In the genomic region with DNA sequence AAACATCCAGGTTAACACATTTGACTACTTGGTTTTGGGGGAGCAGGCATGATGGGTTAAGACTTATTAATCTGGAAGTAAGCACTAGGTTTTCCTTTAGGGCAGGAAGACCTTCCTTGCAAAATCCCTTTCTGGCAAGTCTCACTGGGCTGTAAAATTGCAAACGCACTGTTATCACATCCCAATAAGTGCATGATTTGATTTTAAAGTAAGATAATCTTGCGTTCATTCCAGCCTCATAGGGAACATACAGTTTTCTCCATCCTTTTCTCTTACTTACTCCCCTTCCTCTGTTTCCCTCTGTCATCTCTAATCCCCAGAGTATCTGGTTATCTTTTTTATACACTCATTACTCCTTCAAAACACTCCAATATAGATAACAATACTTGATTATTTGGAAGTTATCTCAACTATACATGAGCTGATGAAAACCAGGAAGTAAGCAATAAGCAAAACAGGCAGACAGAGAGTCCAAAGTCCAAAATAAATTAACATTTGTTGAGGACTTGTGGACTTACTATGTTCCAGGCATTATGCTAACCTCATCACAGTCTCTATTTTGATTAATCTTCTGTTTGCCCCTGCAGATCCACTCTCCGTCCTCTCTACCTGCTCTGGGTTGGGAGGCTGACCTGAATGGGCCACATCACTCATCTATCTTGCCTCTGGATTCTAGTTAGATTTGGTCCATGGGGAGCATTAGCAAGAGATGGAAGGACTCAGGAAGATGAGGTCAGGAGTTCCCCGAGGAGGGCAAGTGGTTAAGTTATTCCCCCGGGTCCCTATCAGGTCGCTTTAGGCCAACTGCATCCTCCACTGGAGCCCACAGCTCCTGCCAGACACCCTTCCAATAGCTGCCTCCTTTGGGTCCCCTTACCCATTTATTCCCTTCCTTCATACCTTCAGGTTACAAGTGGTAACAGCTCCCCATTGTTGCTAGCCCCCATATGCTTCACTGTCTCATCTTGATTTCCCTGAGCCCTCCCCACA, we compare ENCODE assay signal across 9 cellular contexts.
DNase-seq lines count a peak whose midpoint lies in the region; ATAC-seq, FAIRE-seq and TF ChIP-seq lines count a peak whose summit lies in the region.
"Had no signal": no experiment of that assay in that cellular context is flagged by ENCODE, and none has a peak within 500 bp of the region (broad histone marks: within the 10 kb centered on the region; RNA-seq: fewer than 3 reads in every experiment).

No MANE protein-coding gene starts in this region.

- DNase-seq in GM12891 (ENCODE audit: insufficient read length, low spot score) (no peak), Peyer's patch (no peak), erythroblast (lab: John Stamatoyannopoulos, UW) (peak; percentile 48 to 50), NCI-H2196 (lab: John Stamatoyannopoulos, UW; ENCODE audit: unreplicated experiment) (no peak), endothelial cell (ENCODE audit: low spot score) (no peak)
- DNase-seq: NCI-H1048 had no signal

- no peaks in the 10 kb centered on the region for H3K4me1 Mint-ChIP-seq in endothelial cell (ENCODE audit: unreplicated experiment)

- no peaks in the 10 kb centered on the region for H3K36me3 Mint-ChIP-seq in endothelial cell (ENCODE audit: low read depth, unreplicated experiment)

- no peaks in the 10 kb centered on the region for H3K27me3 Mint-ChIP-seq in endothelial cell (ENCODE audit: unreplicated experiment)

- TF ChIP-seq POLR2A in GM12891 (IDR thresholded peaks at IDR 0.05; ENCODE audit: low read depth, low read length) (no peak), Peyer's patch (IDR thresholded peaks at IDR 0.05) (no peak), erythroblast (IDR thresholded peaks at IDR 0.05; ENCODE audit: low read length) (no peak)

- H3K9me3 ChIP-seq in Peyer's patch = no peaks in the 10 kb centered on the region

- no peak overlapping the region for H3K4me3 Mint-ChIP-seq in endothelial cell (ENCODE audit: unreplicated experiment)

- H3K4me1 ChIP-seq in Peyer's patch = peaks cover 50 to 74% (median 62%) of the 10 kb centered on the region in 4 donors

- no peak overlapping the region for H3K4me3 ChIP-seq in Peyer's patch
- no peak overlapping the region for H3K4me3 ChIP-seq in skin epidermis

- no peak for ATAC-seq in HG03469 (IDR thresholded peaks at IDR 0.05; ENCODE audit: unreplicated experiment)

- peak overlapping the region; percentile 85 to 98 (median 91) for H3K27ac ChIP-seq in Peyer's patch
- peak overlapping the region in 11 of 21 experiments; percentile 46 to 93 (median 78) for H3K27ac ChIP-seq in skin epidermis

- no peaks in the 10 kb centered on the region for H3K36me3 ChIP-seq in Peyer's patch

- no peak for TF ChIP-seq CTCF in Peyer's patch (IDR thresholded peaks at IDR 0.05)
- TF ChIP-seq CTCF in endothelial cell (IDR thresholded peaks at IDR 0.05; ENCODE audit: unreplicated experiment) = no peak

- H3K9me3 Mint-ChIP-seq in endothelial cell (ENCODE audit: unreplicated experiment) = no peaks in the 10 kb centered on the region

- FAIRE-seq in GM12891 (lab: Jason Lieb, UNC) = peak; percentile 85
- FAIRE-seq: islet of Langerhans had no signal

- H3K27ac Mint-ChIP-seq in endothelial cell (ENCODE audit: unreplicated experiment) = no peak overlapping the region

- H3K27me3 ChIP-seq in Peyer's patch = no peaks in the 10 kb centered on the region

TF ChIP-seq in GM12891, 5 proteins besides CTCF, POLR2A, EP300 and RAD21:
- no peak for TF ChIP-seq TAF1 (IDR thresholded peaks at IDR 0.05; ENCODE audit: low read depth, low read length)
- TF ChIP-seq SPI1 (IDR thresholded peaks at IDR 0.05; ENCODE audit: low read depth, low read length) = no peak
- TF ChIP-seq POU2F2 (IDR thresholded peaks at IDR 0.05; ENCODE audit: low read depth, low read length) = no peak
- TF ChIP-seq POLR2AphosphoS5 (IDR thresholded peaks at IDR 0.05; ENCODE audit: low read depth, low read length) = no peak
- no peak for TF ChIP-seq PAX5 (IDR thresholded peaks at IDR 0.05; ENCODE audit: insufficient read depth, low read length, severe bottlenecking)

Comparison
In these comparisons a context has a peak if more than half of its experiments do, and no peak if none do; other contexts are left out.
1. DNase-seq: peak in erythroblast (2 of 2); none in GM12891 (single experiment), Peyer's patch (0 of 3), NCI-H2196 (single experiment) and endothelial cell (single experiment).